In genomic region chr5:33848554-33848953, GRCh38 we compare ENCODE assay signal across 18 cellular contexts. TPM values are rescaled to one million over a fixed set of nuclear protein-coding genes. Genes with fewer than 3 reads are reported as not detected.
DNase-seq lines count a peak whose midpoint lies in the region; ATAC-seq and TF ChIP-seq lines count a peak whose summit lies in the region.
"Had no signal": no experiment of that assay in that cellular context is flagged by ENCODE, and none has a peak within 500 bp of the region (broad histone marks: within the 10 kb centered on the region; RNA-seq: fewer than 3 reads in every experiment).

No MANE protein-coding gene starts in this region.

- H3K27me3 ChIP-seq in esophagus muscularis mucosa (no peaks in the 10 kb centered on the region), breast epithelium (no peaks in the 10 kb centered on the region)
- H3K27me3 ChIP-seq: left lung had no signal

- intact Hi-C loops in esophagus muscularis mucosa (cut with DNase I), result no loop called here
- intact Hi-C loops in breast epithelium (cut with DNase I; ENCODE audit: low total_unique reads), result no loop called here

- 88% methylated on average over 2 of the region's 2 CpGs for WGBS in esophagus muscularis mucosa

- H3K9me3 ChIP-seq in esophagus muscularis mucosa (no peaks in the 10 kb centered on the region), breast epithelium (no peaks in the 10 kb centered on the region)
- H3K9me3 ChIP-seq: psoas muscle had no signal

- peak; percentile 34 for ATAC-seq in GM18502 (IDR thresholded peaks at IDR 0.05; ENCODE audit: poor library complexity, unreplicated experiment)
- ATAC-seq in GM19468 (IDR thresholded peaks at IDR 0.05; ENCODE audit: extremely low read depth, unreplicated experiment), result peak; percentile 32
- ATAC-seq in HG02852 (IDR thresholded peaks at IDR 0.05; ENCODE audit: unreplicated experiment), result peak; percentile 34
- peak; percentile 31 for ATAC-seq in HG03565 (IDR thresholded peaks at IDR 0.05; ENCODE audit: unreplicated experiment)
- ATAC-seq: left lung; naive thymus-derived CD8-positive, alpha-beta T cell; psoas muscle had no signal

- H3K27ac ChIP-seq in esophagus muscularis mucosa (replicated peaks in 1 of 4) (no peak overlapping the region), breast epithelium (no peak overlapping the region)
- H3K27ac ChIP-seq: left lung, psoas muscle had no signal

- TF ChIP-seq CTCF in esophagus muscularis mucosa (IDR thresholded peaks at IDR 0.05) (no peak), breast epithelium (IDR thresholded peaks at IDR 0.05) (no peak)

- DNase-seq in esophagus muscularis mucosa (ENCODE audit: extremely low spot score) (no peak), NCI-H1092 treated with DMSO at 0.1 percent for 48 hours (lab: John Stamatoyannopoulos, UW) (no peak), HuH-7 (ENCODE audit: low spot score) (no peak), breast epithelium (ENCODE audit: low spot score in 2 of 2) (no peak)
- DNase-seq: activated CD4-positive, CD25-positive, alpha-beta regulatory T cell treated with anti-CD3 and anti-CD28 coated beads, Interleukin-2, amount 50 U/mL, for 72 hours; aorta; Calu3; KBM-7; left lung; naive thymus-derived CD8-positive, alpha-beta T cell; NCI-H146; NCI-H510A; psoas muscle had no signal

- H3K4me1 ChIP-seq in esophagus muscularis mucosa, result peaks cover 0 to 29% (median 24%) of the 10 kb centered on the region in 4 donors
- no peaks in the 10 kb centered on the region for H3K4me1 ChIP-seq in breast epithelium
- H3K4me1 ChIP-seq: left lung, psoas muscle had no signal

- H3K36me3 ChIP-seq in esophagus muscularis mucosa (no peaks in the 10 kb centered on the region), breast epithelium (no peaks in the 10 kb centered on the region)
- H3K36me3 ChIP-seq: left lung had no signal

- TF ChIP-seq POLR2A in esophagus muscularis mucosa (IDR thresholded peaks at IDR 0.05; ENCODE audit: low read depth) (no peak), breast epithelium (IDR thresholded peaks at IDR 0.05) (no peak)

- TF ChIP-seq EP300 in esophagus muscularis mucosa (IDR thresholded peaks at IDR 0.05), result no peak

- H3K4me3 ChIP-seq in esophagus muscularis mucosa (no peak overlapping the region), breast epithelium (no peak overlapping the region)
- H3K4me3 ChIP-seq: left lung, psoas muscle had no signal

RNA-seq across cellular contexts. Expression of gene ADAMTS12, which starts 43.2 kb away (rescaled TPM):
- total RNA-seq in esophagus muscularis mucosa (1 to 10 TPM; 2.3 to 6.0 (median 4.2) TPM), breast epithelium (10 to 100 TPM in 2 of 3 donors, 1 to 10 TPM in 1; 4.4 to 17.4 (median 15.0) TPM)
- total RNA-seq: T-helper 1 cell treated with Interleukin-12 subunit alpha and Interleukin-12 subunit beta and Interleukin-4 antibody, amounts not matched to agents 30 ng/mL and 1 ng/mL, for 36 hours had no signal
